In genomic region chr3:87206070-87206469, GRCh38 we compare ENCODE assay signal across 1 cellular context.
TF ChIP-seq lines count a peak whose summit lies in the region.

No MANE protein-coding gene starts in this region.

TF ChIP-seq in HepG2, 621 proteins besides CTCF, POLR2A, EP300 and RAD21 (continued from another document and continues in another):
- no peak for TF ChIP-seq ZNF770 (CRISPR knock-in tag; IDR thresholded peaks at IDR 0.05)
- no peak for TF ChIP-seq ZNF776 (CRISPR knock-in tag; IDR thresholded peaks at IDR 0.05)
- peak; percentile 45; the same call in 1 of the 2 replicates for TF ChIP-seq SALL1 (CRISPR knock-in tag; IDR thresholded peaks at IDR 0.05)
- no peak for TF ChIP-seq KMT2A (CRISPR knock-in tag; IDR thresholded peaks at IDR 0.05)
- no peak for TF ChIP-seq TRAFD1 (CRISPR knock-in tag; IDR thresholded peaks at IDR 0.05; ENCODE audit: borderline replicate concordance)
- TF ChIP-seq HNF1B (CRISPR knock-in tag; IDR thresholded peaks at IDR 0.05) = no peak
- TF ChIP-seq SP5 (CRISPR knock-in tag; IDR thresholded peaks at IDR 0.05; ENCODE audit: borderline replicate concordance, low read depth) = no peak
- no peak for TF ChIP-seq ZKSCAN1 (IDR thresholded peaks at IDR 0.05; ENCODE audit: low read length)
- no peak for TF ChIP-seq GRHL1 (CRISPR knock-in tag; conservative IDR thresholded peaks at IDR 0.05)
- no peak for TF ChIP-seq NRL (CRISPR knock-in tag; IDR thresholded peaks at IDR 0.05; ENCODE audit: borderline replicate concordance)
- no peak for TF ChIP-seq MAFG (CRISPR knock-in tag; IDR thresholded peaks at IDR 0.05)
- peak; percentile 99 for TF ChIP-seq CEBPB (IDR thresholded peaks at IDR 0.05; ENCODE audit: borderline replicate concordance, low read depth, low read length)
- TF ChIP-seq ZNF20 (CRISPR knock-in tag; IDR thresholded peaks at IDR 0.05) = no peak
- no peak for TF ChIP-seq ZNF253 (CRISPR knock-in tag; IDR thresholded peaks at IDR 0.05; ENCODE audit: borderline replicate concordance)
- peak; percentile 63; the same call in 1 of the 2 replicates for TF ChIP-seq HMG20A (CRISPR knock-in tag; IDR thresholded peaks at IDR 0.05; ENCODE audit: borderline replicate concordance)
- no peak for TF ChIP-seq KLF13 (CRISPR knock-in tag; IDR thresholded peaks at IDR 0.05)
- no peak for TF ChIP-seq ZNF761 (CRISPR knock-in tag; conservative IDR thresholded peaks at IDR 0.05)
- no peak for TF ChIP-seq ZNF616 (CRISPR knock-in tag; IDR thresholded peaks at IDR 0.05; ENCODE audit: low read depth)
- TF ChIP-seq CBX5 (CRISPR knock-in tag; IDR thresholded peaks at IDR 0.05; ENCODE audit: borderline replicate concordance) = no peak
- no peak for TF ChIP-seq PHF8 (CRISPR knock-in tag; IDR thresholded peaks at IDR 0.05)
- TF ChIP-seq ZNF724P (CRISPR knock-in tag; IDR thresholded peaks at IDR 0.05; ENCODE audit: borderline replicate concordance) = no peak
- TF ChIP-seq ZNF512 (CRISPR knock-in tag; IDR thresholded peaks at IDR 0.05) = no peak
- TF ChIP-seq SOX13 (IDR thresholded peaks at IDR 0.05) = no peak
- TF ChIP-seq SOX13 (CRISPR knock-in tag; conservative IDR thresholded peaks at IDR 0.05 in 1 of 2, IDR thresholded peaks at IDR 0.05 in 1 of 2) = peak in 1 of 2 experiments; percentile 76; a peak in 2 of 4 replicates
- no peak for TF ChIP-seq MEIS2 (CRISPR knock-in tag; IDR thresholded peaks at IDR 0.05)
- no peak for TF ChIP-seq ZNF512B (CRISPR knock-in tag; IDR thresholded peaks at IDR 0.05; ENCODE audit: borderline replicate concordance)
- no peak for TF ChIP-seq ZBTB20 (CRISPR knock-in tag; IDR thresholded peaks at IDR 0.05; ENCODE audit: borderline replicate concordance, low read depth)
- no peak for TF ChIP-seq RAD51 (IDR thresholded peaks at IDR 0.05; ENCODE audit: borderline replicate concordance)
- no peak for TF ChIP-seq MTA3 (CRISPR knock-in tag; IDR thresholded peaks at IDR 0.05)
- peak; percentile 50; the same call in 1 of the 2 replicates for TF ChIP-seq HNF4G (IDR thresholded peaks at IDR 0.05; ENCODE audit: borderline replicate concordance, low read depth, low read length)
- TF ChIP-seq HNF4G (CRISPR knock-in tag; IDR thresholded peaks at IDR 0.05; ENCODE audit: borderline replicate concordance, low read depth) = no peak
- no peak for TF ChIP-seq BRD4 (CRISPR knock-in tag; IDR thresholded peaks at IDR 0.05)
- TF ChIP-seq AFF4 (CRISPR knock-in tag; IDR thresholded peaks at IDR 0.05) = no peak
- TF ChIP-seq PPARG (CRISPR knock-in tag; conservative IDR thresholded peaks at IDR 0.05) = 0 out of 2 replicates have a peak, but pooled peaks have one; percentile 41
- TF ChIP-seq GATAD2A (CRISPR knock-in tag; IDR thresholded peaks at IDR 0.05) = peak; percentile 83
- TF ChIP-seq HIVEP1 (CRISPR knock-in tag; IDR thresholded peaks at IDR 0.05) = no peak
- peak; percentile 59 for TF ChIP-seq FOSL2 (CRISPR knock-in tag; IDR thresholded peaks at IDR 0.05)
- TF ChIP-seq ZBTB10 (CRISPR knock-in tag; IDR thresholded peaks at IDR 0.05; ENCODE audit: borderline replicate concordance) = no peak
- no peak for TF ChIP-seq RXRA (CRISPR knock-in tag; IDR thresholded peaks at IDR 0.05)
- TF ChIP-seq ZNF607 (CRISPR knock-in tag; IDR thresholded peaks at IDR 0.05; ENCODE audit: borderline replicate concordance) = no peak
- no peak for TF ChIP-seq NKX3-1 (CRISPR knock-in tag; IDR thresholded peaks at IDR 0.05)
- TF ChIP-seq STAG1 (CRISPR knock-in tag; IDR thresholded peaks at IDR 0.05) = no peak
- no peak for TF ChIP-seq POGK (CRISPR knock-in tag; conservative IDR thresholded peaks at IDR 0.05)
- TF ChIP-seq ZNF331 (CRISPR knock-in tag; IDR thresholded peaks at IDR 0.05) = peak; percentile 37; the same call in 1 of the 2 replicates
